20 cellular contexts compared by ENCODE assay signal in genomic region chr14:30569216-30569902, GRCh38. TPM values are rescaled to one million over a fixed set of nuclear protein-coding genes. Genes with fewer than 3 reads are reported as not detected.
DNase-seq lines count a peak whose midpoint lies in the region; ATAC-seq and TF ChIP-seq lines count a peak whose summit lies in the region.
"Had no signal": no experiment of that assay in that cellular context is flagged by ENCODE, and none has a peak within 500 bp of the region (broad histone marks: within the 10 kb centered on the region; RNA-seq: fewer than 3 reads in every experiment).

No MANE protein-coding gene starts in this region.

- ATAC-seq in aorta (ENCODE audit: low FRiP score) = no peak
- ATAC-seq: heart right ventricle, upper lobe of right lung had no signal

- intact Hi-C loops in aorta (cut with DNase I) = no loop called here

- H3F3A ChIP-seq in neural progenitor cell (ENCODE audit: low read depth) = no peaks in the 10 kb centered on the region

- no peak overlapping the region for H2AFZ ChIP-seq in neural progenitor cell (replicated peaks)

- DNase-seq in EH (ENCODE audit: low read depth) = peak; percentile 43
- peak; percentile 76 to 93 for DNase-seq in NCI-H524 (lab: John Stamatoyannopoulos, UW)
- peak; percentile 28 for DNase-seq in astrocyte of the hippocampus (ENCODE audit: low read depth, low spot score)
- DNase-seq in neural progenitor cell (ENCODE audit: low spot score) = peak; percentile 32
- DNase-seq in activated CD4-positive, alpha-beta T cell treated with anti-CD3 and anti-CD28 coated beads, Interleukin-2, amount 50 U/mL, for 48 hours = no peak
- DNase-seq in aorta = no peak
- no peak for DNase-seq in NCI-H1694 treated with DMSO at 0.1 percent for 48 hours (lab: John Stamatoyannopoulos, UW)
- no peak for DNase-seq in NCI-H1436 (lab: John Stamatoyannopoulos, UW)
- DNase-seq: activated CD4-positive, alpha-beta memory T cell treated with anti-CD3 and anti-CD28 coated beads, Interleukin-2, amount 10 ng/mL, durations not matched to agents 7 days and 5 days; activated naive CD4-positive, alpha-beta T cell treated with Interleukin-2 at 50 U/mL for 16 hours; activated T-cell treated with anti-CD3 and anti-CD28 coated beads, Interleukin-2, amount 50 U/mL, for 1 hour; effector memory CD4-positive, alpha-beta T cell; heart right ventricle; NCI-H187 treated with DMSO at 0.1 percent for 48 hours; NCI-H345; occipital lobe; SHP77; stimulated activated CD4-positive, alpha-beta T cell treated with anti-CD3 and anti-CD28 coated beads, Interleukin-2, amount 100 ng/mL, for 48 hours; T-helper 2 cell; upper lobe of right lung had no signal

- H3K4me2 ChIP-seq in neural progenitor cell = peak overlapping the region; percentile 17

- no peak for TF ChIP-seq CTCF in neural progenitor cell (IDR thresholded peaks at IDR 0.05)

- H3K4me3 Mint-ChIP-seq in neural progenitor cell = no peak overlapping the region
- H3K4me3 Mint-ChIP-seq: activated CD4-positive, alpha-beta memory T cell treated with anti-CD3 and anti-CD28 coated beads, Interleukin-2, amount 10 ng/mL, durations not matched to agents 7 days and 5 days had no signal

- H3K36me3 Mint-ChIP-seq in neural progenitor cell = peaks cover 82% of the 10 kb centered on the region

- no peaks in the 10 kb centered on the region for H3K27me3 ChIP-seq in neural progenitor cell
- H3K27me3 ChIP-seq in aorta (ENCODE audit: control insufficient read depth in 1 of 2, insufficient read depth in 2 of 2, low read length in 1 of 2) = no peaks in the 10 kb centered on the region
- H3K27me3 ChIP-seq: heart right ventricle, upper lobe of right lung had no signal

- H3K36me3 ChIP-seq in neural progenitor cell (peaks cover 7% of the 10 kb centered on the region), aorta (ENCODE audit: control insufficient read depth in 1 of 2, insufficient read depth in 2 of 2, low read length in 1 of 2) (no peaks in the 10 kb centered on the region)
- H3K36me3 ChIP-seq: heart right ventricle, upper lobe of right lung had no signal

- H3K27ac ChIP-seq in neural progenitor cell (no peak overlapping the region), aorta (ENCODE audit: low read depth in 1 of 2, low read length in 2 of 2) (no peak overlapping the region)
- H3K27ac ChIP-seq: heart right ventricle, upper lobe of right lung had no signal

- no peaks in the 10 kb centered on the region for H3K4me1 Mint-ChIP-seq in neural progenitor cell

- peaks cover 92% of the 10 kb centered on the region for H4K20me1 ChIP-seq in neural progenitor cell (ENCODE audit: low read depth)

- H3K4me3 ChIP-seq in neural progenitor cell = no peak overlapping the region
- no peak overlapping the region for H3K4me3 ChIP-seq in aorta (ENCODE audit: low read length in 2 of 2)
- H3K4me3 ChIP-seq: heart right ventricle, upper lobe of right lung had no signal

- no peaks in the 10 kb centered on the region for H3K9me3 ChIP-seq in neural progenitor cell (ENCODE audit: low read depth)
- H3K9me3 ChIP-seq in aorta (ENCODE audit: control insufficient read depth, low read length) = no peaks in the 10 kb centered on the region
- H3K9me3 ChIP-seq: heart right ventricle, upper lobe of right lung had no signal

- no peak overlapping the region for H3K27ac Mint-ChIP-seq in neural progenitor cell
- H3K27ac Mint-ChIP-seq: activated CD4-positive, alpha-beta memory T cell treated with anti-CD3 and anti-CD28 coated beads, Interleukin-2, amount 10 ng/mL, durations not matched to agents 7 days and 5 days had no signal

- H3K9ac ChIP-seq in neural progenitor cell = no peak overlapping the region

- peaks cover 2% of the 10 kb centered on the region for H3K27me3 Mint-ChIP-seq in neural progenitor cell (ENCODE audit: insufficient read depth, low read depth)
- H3K27me3 Mint-ChIP-seq: activated CD4-positive, alpha-beta memory T cell treated with anti-CD3 and anti-CD28 coated beads, Interleukin-2, amount 10 ng/mL, durations not matched to agents 7 days and 5 days had no signal

- peaks cover 81% of the 10 kb centered on the region for H3K9me3 Mint-ChIP-seq in neural progenitor cell
- H3K9me3 Mint-ChIP-seq: activated CD4-positive, alpha-beta memory T cell treated with anti-CD3 and anti-CD28 coated beads, Interleukin-2, amount 10 ng/mL, durations not matched to agents 7 days and 5 days had no signal

- peaks cover 44% of the 10 kb centered on the region for H3K4me1 ChIP-seq in neural progenitor cell
- peaks cover 0 to 2% of the 10 kb centered on the region in 2 donors for H3K4me1 ChIP-seq in aorta (ENCODE audit: control insufficient read depth in 1 of 2, insufficient read depth in 2 of 2, low read length in 2 of 2)
- H3K4me1 ChIP-seq: upper lobe of right lung had no signal

- H3K79me2 ChIP-seq in neural progenitor cell (ENCODE audit: low read depth) = peaks cover 100% of the 10 kb centered on the region

- 58% methylated on average over 2 of the region's 2 CpGs for WGBS in aorta, 2 donors

RNA-seq across cellular contexts. Expression of gene G2E3, which starts 10.4 kb away (rescaled TPM):
- total RNA-seq in neural progenitor cell (ENCODE audit: low replicate concordance) (95.4 and 135 TPM in 2 replicates), aorta (10 to 100 TPM; 15.9 to 18.3 TPM)
- 1 to 10 TPM; 4.0 to 7.4 TPM for polyA plus RNA-seq in aorta

RNA-seq across cellular contexts. Expression of gene SCFD1, which starts 52.8 kb away (rescaled TPM):
- total RNA-seq in neural progenitor cell (ENCODE audit: low replicate concordance) = 70.2 and 115 TPM in 2 replicates
- 10 to 100 TPM; 76.6 to 97.3 TPM for total RNA-seq in aorta
- 10 to 100 TPM; 45.6 to 56.5 TPM for polyA plus RNA-seq in aorta

Comparison
In these comparisons a context has a peak if more than half of its experiments do, and no peak if none do; other contexts are left out.
1. DNase-seq: peak in EH (single experiment), NCI-H524 (2 of 2), astrocyte of the hippocampus (single experiment) and neural progenitor cell (single experiment); none in activated CD4-positive, alpha-beta T cell treated with anti-CD3 and anti-CD28 coated beads, Interleukin-2, amount 50 U/mL, for 48 hours (0 of 2), aorta (0 of 2), NCI-H1694 treated with DMSO at 0.1 percent for 48 hours (single experiment) and NCI-H1436 (single experiment).